19 cellular contexts compared by ENCODE assay signal in the genomic region with DNA sequence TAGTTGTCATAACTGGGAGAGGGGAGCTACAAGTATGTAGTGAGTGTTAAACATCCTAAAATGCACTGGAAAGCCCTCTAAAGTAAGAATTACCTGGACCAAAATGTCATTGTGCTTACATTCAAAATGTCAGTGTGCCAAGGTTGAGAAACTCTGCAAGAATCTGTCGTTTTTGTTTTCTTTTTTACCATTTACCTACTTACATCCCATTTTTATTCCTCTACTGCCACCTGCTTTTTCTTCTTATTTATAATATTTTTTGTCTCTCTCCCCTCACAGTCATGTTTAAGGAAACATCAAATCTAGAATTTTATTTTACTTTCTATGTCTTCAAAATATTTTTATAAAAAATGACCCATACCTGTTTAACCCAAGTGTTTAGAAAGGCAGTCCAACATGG.
DNase-seq lines count a peak whose midpoint lies in the region; ATAC-seq and TF ChIP-seq lines count a peak whose summit lies in the region.
"Had no signal": no experiment of that assay in that cellular context is flagged by ENCODE, and none has a peak within 500 bp of the region (broad histone marks: within the 10 kb centered on the region; RNA-seq: fewer than 3 reads in every experiment).

No MANE protein-coding gene starts in this region.

- no peaks in the 10 kb centered on the region for H3K27me3 ChIP-seq in A673 (replicated peaks; ENCODE audit: insufficient read depth, low read depth, low read length, poor library complexity)
- no peaks in the 10 kb centered on the region for H3K27me3 ChIP-seq in tibial artery

- TF ChIP-seq CTCF in A673 (conservative IDR thresholded peaks at IDR 0.05; ENCODE audit: low read depth, low read length) (no peak; the same call in 1 of the 2 replicates), tibial artery (IDR thresholded peaks at IDR 0.05) (no peak)

- DNase-seq in A673 (ENCODE audit: low spot score) = peak; percentile 5
- peak; percentile 5 for DNase-seq in Ammon's horn (ENCODE audit: low spot score)
- DNase-seq in SK-MEL-5 (ENCODE audit: low read depth, low spot score) = peak; percentile 18
- peak; percentile 33 for DNase-seq in globus pallidus (ENCODE audit: low spot score)
- no peak for DNase-seq in immature natural killer cell
- DNase-seq in tibial artery = no peak
- DNase-seq in 8988T = no peak
- DNase-seq: DMS79, NCI-H1105 treated with DMSO at 0.1 percent for 48 hours, NCI-H187, NCI-H2227 treated with DMSO at 0.1 percent for 48 hours, NCI-H510A treated with DMSO at 0.1 percent for 48 hours, T-cell had no signal

- in situ Hi-C loops in SK-MEL-5 (cut with HindIII; ENCODE audit: low pct_unique_long_range_greater_than_20kb, low sequenced_read_pairs) = loop anchor here (25.0 kb wide), 1 partner anchor 221 kb away; the partner anchor contains the start of gene PCDH17

- no peaks in the 10 kb centered on the region for H3K4me1 ChIP-seq in A673 (ENCODE audit: insufficient read depth, low read length, poor library complexity, severe bottlenecking)
- H3K4me1 ChIP-seq in tibial artery = no peaks in the 10 kb centered on the region

- ATAC-seq in HG02981 (IDR thresholded peaks at IDR 0.05; ENCODE audit: unreplicated experiment) = no peak
- ATAC-seq: GM23338, HCT116, K562, T-cell had no signal

- no peaks in the 10 kb centered on the region for H3K27me3 Mint-ChIP-seq in immature natural killer cell (ENCODE audit: low read depth in 3 of 3)
- H3K27me3 Mint-ChIP-seq: B cell, T-cell had no signal

- no peaks in the 10 kb centered on the region for H3K9me3 ChIP-seq in A673 (ENCODE audit: low read depth, low read length, poor library complexity, severe bottlenecking)
- H3K9me3 ChIP-seq in tibial artery = no peaks in the 10 kb centered on the region

- CTCF ChIA-PET in A673 (lab: Charles Lee) = interaction anchor here (1.0 kb wide), 1 partner anchor 230 kb away, joined by 3 read pairs; no protein-coding TSS in a partner anchor

- H3K4me3 ChIP-seq in A673 (ENCODE audit: low read depth, low read length, poor library complexity, severe bottlenecking) = no peak overlapping the region
- no peak overlapping the region for H3K4me3 ChIP-seq in tibial artery
- H3K4me3 ChIP-seq: GM23338, K562, SK-N-MC had no signal

- peaks cover 3 to 18% (median 12%) of the 10 kb centered on the region in 6 donors for H3K9me3 Mint-ChIP-seq in immature natural killer cell
- H3K9me3 Mint-ChIP-seq: GM23338 had no signal

- no TSS peak for BruUV-seq in A673 (replicated peaks; lab: Mats Ljungman, UMichigan)

- H3K36me3 ChIP-seq in A673 (ENCODE audit: insufficient read depth, low read length, poor library complexity, severe bottlenecking) (no peaks in the 10 kb centered on the region), tibial artery (no peaks in the 10 kb centered on the region)

- H3K36me3 Mint-ChIP-seq in immature natural killer cell = no peaks in the 10 kb centered on the region
- H3K36me3 Mint-ChIP-seq: T-cell had no signal

- H3K27ac ChIP-seq in A673 (ENCODE audit: low read depth, low read length, poor library complexity, severe bottlenecking) (no peak overlapping the region), tibial artery (no peak overlapping the region)
- H3K27ac ChIP-seq: SK-N-MC had no signal

- H3K27ac Mint-ChIP-seq in immature natural killer cell = no peak overlapping the region
- H3K27ac Mint-ChIP-seq: B cell, GM23338, T-cell had no signal

- no peaks in the 10 kb centered on the region for H3K4me1 Mint-ChIP-seq in immature natural killer cell
- H3K4me1 Mint-ChIP-seq: B cell, T-cell had no signal

- POLR2A ChIA-PET in A673 (lab: Charles Lee; ENCODE audit: low non-redundant PET) = no interaction called here

- H3K4me3 Mint-ChIP-seq in immature natural killer cell = no peak overlapping the region
- H3K4me3 Mint-ChIP-seq: B cell, GM23338, T-cell had no signal

- intact Hi-C loops in A673 (cut with micrococcal nuclease; ENCODE audit: unreplicated experiment) = loop anchor here (5.0 kb wide), 1 partner anchor 231 kb away; no protein-coding TSS in a partner anchor
- intact Hi-C loops in tibial artery (cut with DNase I; ENCODE audit: low total_unique reads) = no loop called here

Comparison
In these comparisons a context has a peak if more than half of its experiments do, and no peak if none do; other contexts are left out.
1. DNase-seq: peak in A673 (single experiment), Ammon's horn (single experiment), SK-MEL-5 (single experiment) and globus pallidus (single experiment); none in immature natural killer cell (0 of 3), tibial artery (0 of 2) and 8988T (single experiment).